ENCODE assay signal across 1 cellular context in genomic region chr5:151758141-151758429, GRCh38.
TF ChIP-seq lines count a peak whose summit lies in the region.

No MANE protein-coding gene starts in this region.

TF ChIP-seq in HepG2, 621 proteins besides CTCF, POLR2A, EP300 and RAD21:
- TF ChIP-seq ZKSCAN8 (CRISPR knock-in tag; IDR thresholded peaks at IDR 0.05; ENCODE audit: borderline replicate concordance) (no peak), ZNF543 (CRISPR knock-in tag; IDR thresholded peaks at IDR 0.05) (no peak), SPEN (CRISPR knock-in tag; IDR thresholded peaks at IDR 0.05; ENCODE audit: low read depth) (no peak), GLI4 (CRISPR knock-in tag; IDR thresholded peaks at IDR 0.05; ENCODE audit: borderline replicate concordance) (0 out of 2 replicates have a peak, but pooled peaks have one; percentile 52), ZSCAN31 (CRISPR knock-in tag; IDR thresholded peaks at IDR 0.05; ENCODE audit: low read depth) (no peak), NAIF1 (CRISPR knock-in tag; IDR thresholded peaks at IDR 0.05; ENCODE audit: borderline replicate concordance) (0 out of 2 replicates have a peak, but pooled peaks have one; percentile 7), ZMAT5 (CRISPR knock-in tag; IDR thresholded peaks at IDR 0.05; ENCODE audit: borderline replicate concordance, low read depth) (no peak), ZNF878 (CRISPR knock-in tag; IDR thresholded peaks at IDR 0.05) (no peak), ATF4 (CRISPR knock-in tag; IDR thresholded peaks at IDR 0.05) (0 out of 4 replicates have a peak, but pooled peaks of 1 of the 2 experiments have one; percentile 27), GATAD2A (CRISPR knock-in tag; IDR thresholded peaks at IDR 0.05) (no peak), NFYC (CRISPR knock-in tag; IDR thresholded peaks at IDR 0.05) (0 out of 2 replicates have a peak, but pooled peaks have one; percentile 5), ZNF569 (CRISPR knock-in tag; IDR thresholded peaks at IDR 0.05; ENCODE audit: borderline replicate concordance) (no peak), KMT2B (CRISPR knock-in tag; IDR thresholded peaks at IDR 0.05) (no peak), RFXANK (CRISPR knock-in tag; IDR thresholded peaks at IDR 0.05) (no peak), ATF1 (CRISPR knock-in tag; IDR thresholded peaks at IDR 0.05) (no peak), ZNF33A (CRISPR knock-in tag; IDR thresholded peaks at IDR 0.05; ENCODE audit: borderline replicate concordance) (no peak), FOXA3 (CRISPR knock-in tag; IDR thresholded peaks at IDR 0.05) (no peak), ARHGAP35 (CRISPR knock-in tag; IDR thresholded peaks at IDR 0.05; ENCODE audit: borderline replicate concordance) (no peak), ELF1 (CRISPR knock-in tag; IDR thresholded peaks at IDR 0.05) (no peak), ZNF230 (CRISPR knock-in tag; IDR thresholded peaks at IDR 0.05) (no peak), SIN3A (IDR thresholded peaks at IDR 0.05; ENCODE audit: borderline replicate concordance, low read depth, low read length) (peak; percentile 25; the same call in 1 of the 2 replicates), ZNF768 (CRISPR knock-in tag; IDR thresholded peaks at IDR 0.05) (0 out of 2 replicates have a peak, but pooled peaks have one; percentile 0), ZSCAN21 (CRISPR knock-in tag; IDR thresholded peaks at IDR 0.05; ENCODE audit: borderline replicate concordance) (no peak), MEF2D (CRISPR knock-in tag; IDR thresholded peaks at IDR 0.05) (no peak), RBM39 (IDR thresholded peaks at IDR 0.05; ENCODE audit: low read depth, low read length, poor library complexity, severe bottlenecking) (no peak), FOXP1 (IDR thresholded peaks at IDR 0.05) (no peak), FOXP1 (CRISPR knock-in tag; IDR thresholded peaks at IDR 0.05) (no peak), RFXAP (CRISPR knock-in tag; IDR thresholded peaks at IDR 0.05; ENCODE audit: borderline replicate concordance) (no peak), KDM5A (IDR thresholded peaks at IDR 0.05; ENCODE audit: borderline replicate concordance, low read length) (peak; percentile 60; the same call in 1 of the 2 replicates), ELF3 (CRISPR knock-in tag; IDR thresholded peaks at IDR 0.05) (no peak), TEAD3 (CRISPR knock-in tag; optimal IDR thresholded peaks at IDR 0.05; ENCODE audit: borderline replicate concordance) (no peak), ZNF235 (CRISPR knock-in tag; IDR thresholded peaks at IDR 0.05; ENCODE audit: borderline replicate concordance) (peak; percentile 39; the same call in 1 of the 2 replicates), BHLHE40 (IDR thresholded peaks at IDR 0.05; ENCODE audit: low read length) (no peak), CREB3 (CRISPR knock-in tag; IDR thresholded peaks at IDR 0.05) (no peak), NR2F1 (CRISPR knock-in tag; IDR thresholded peaks at IDR 0.05) (no peak), PHF21A (CRISPR knock-in tag; IDR thresholded peaks at IDR 0.05) (no peak), ETV5 (CRISPR knock-in tag; IDR thresholded peaks at IDR 0.05; ENCODE audit: borderline replicate concordance) (peak; percentile 9; the same call in 1 of the 2 replicates), THAP7 (CRISPR knock-in tag; IDR thresholded peaks at IDR 0.05) (no peak), ZNF772 (CRISPR knock-in tag; IDR thresholded peaks at IDR 0.05) (no peak), GPN1 (CRISPR knock-in tag; IDR thresholded peaks at IDR 0.05; ENCODE audit: borderline replicate concordance) (no peak), FOSL1 (CRISPR knock-in tag; IDR thresholded peaks at IDR 0.05; ENCODE audit: borderline replicate concordance) (no peak), ERF (CRISPR knock-in tag; IDR thresholded peaks at IDR 0.05) (no peak), SMYD3 (CRISPR knock-in tag; IDR thresholded peaks at IDR 0.05) (no peak), PAF1 (CRISPR knock-in tag; IDR thresholded peaks at IDR 0.05) (no peak), ZNF7 (CRISPR knock-in tag; IDR thresholded peaks at IDR 0.05) (no peak), FOXK2 (IDR thresholded peaks at IDR 0.05) (no peak), HDAC2 (CRISPR knock-in tag; IDR thresholded peaks at IDR 0.05) (peak; percentile 5; the same call in 1 of the 2 replicates), ASH2L (IDR thresholded peaks at IDR 0.05; ENCODE audit: insufficient read length, low read depth, low read length) (no peak), HOXA7 (CRISPR knock-in tag; IDR thresholded peaks at IDR 0.05) (no peak), PCBP1 (IDR thresholded peaks at IDR 0.05; ENCODE audit: borderline replicate concordance, low read depth, low read length) (no peak), ETS1 (CRISPR knock-in tag; IDR thresholded peaks at IDR 0.05) (no peak), ZNF737 (CRISPR knock-in tag; IDR thresholded peaks at IDR 0.05; ENCODE audit: borderline replicate concordance) (no peak), YEATS2 (CRISPR knock-in tag; IDR thresholded peaks at IDR 0.05; ENCODE audit: borderline replicate concordance) (no peak), ZNF460 (CRISPR knock-in tag; IDR thresholded peaks at IDR 0.05; ENCODE audit: borderline replicate concordance) (no peak), ISL2 (CRISPR knock-in tag; IDR thresholded peaks at IDR 0.05) (no peak), AHR (CRISPR knock-in tag; IDR thresholded peaks at IDR 0.05) (0 out of 2 replicates have a peak, but pooled peaks have one; percentile 34), GFI1 (CRISPR knock-in tag; IDR thresholded peaks at IDR 0.05; ENCODE audit: borderline replicate concordance) (no peak), KLF6 (CRISPR knock-in tag; IDR thresholded peaks at IDR 0.05) (no peak), ZNF780A (CRISPR knock-in tag; IDR thresholded peaks at IDR 0.05) (0 out of 2 replicates have a peak, but pooled peaks have one; percentile 64), ZNF333 (CRISPR knock-in tag; IDR thresholded peaks at IDR 0.05; ENCODE audit: borderline replicate concordance) (no peak)
- TF ChIP-seq, protein P1, sequence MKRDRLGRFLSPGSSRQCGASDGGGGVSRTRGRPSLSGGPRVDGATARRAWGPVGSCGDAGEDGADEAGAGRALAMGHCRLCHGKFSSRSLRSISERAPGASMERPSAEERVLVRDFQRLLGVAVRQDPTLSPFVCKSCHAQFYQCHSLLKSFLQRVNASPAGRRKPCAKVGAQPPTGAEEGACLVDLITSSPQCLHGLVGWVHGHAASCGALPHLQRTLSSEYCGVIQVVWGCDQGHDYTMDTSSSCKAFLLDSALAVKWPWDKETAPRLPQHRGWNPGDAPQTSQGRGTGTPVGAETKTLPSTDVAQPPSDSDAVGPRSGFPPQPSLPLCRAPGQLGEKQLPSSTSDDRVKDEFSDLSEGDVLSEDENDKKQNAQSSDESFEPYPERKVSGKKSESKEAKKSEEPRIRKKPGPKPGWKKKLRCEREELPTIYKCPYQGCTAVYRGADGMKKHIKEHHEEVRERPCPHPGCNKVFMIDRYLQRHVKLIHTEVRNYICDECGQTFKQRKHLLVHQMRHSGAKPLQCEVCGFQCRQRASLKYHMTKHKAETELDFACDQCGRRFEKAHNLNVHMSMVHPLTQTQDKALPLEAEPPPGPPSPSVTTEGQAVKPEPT (CRISPR knock-in tag; IDR thresholded peaks at IDR 0.05; ENCODE audit: low read depth): no peak
- TF ChIP-seq, protein P2, sequence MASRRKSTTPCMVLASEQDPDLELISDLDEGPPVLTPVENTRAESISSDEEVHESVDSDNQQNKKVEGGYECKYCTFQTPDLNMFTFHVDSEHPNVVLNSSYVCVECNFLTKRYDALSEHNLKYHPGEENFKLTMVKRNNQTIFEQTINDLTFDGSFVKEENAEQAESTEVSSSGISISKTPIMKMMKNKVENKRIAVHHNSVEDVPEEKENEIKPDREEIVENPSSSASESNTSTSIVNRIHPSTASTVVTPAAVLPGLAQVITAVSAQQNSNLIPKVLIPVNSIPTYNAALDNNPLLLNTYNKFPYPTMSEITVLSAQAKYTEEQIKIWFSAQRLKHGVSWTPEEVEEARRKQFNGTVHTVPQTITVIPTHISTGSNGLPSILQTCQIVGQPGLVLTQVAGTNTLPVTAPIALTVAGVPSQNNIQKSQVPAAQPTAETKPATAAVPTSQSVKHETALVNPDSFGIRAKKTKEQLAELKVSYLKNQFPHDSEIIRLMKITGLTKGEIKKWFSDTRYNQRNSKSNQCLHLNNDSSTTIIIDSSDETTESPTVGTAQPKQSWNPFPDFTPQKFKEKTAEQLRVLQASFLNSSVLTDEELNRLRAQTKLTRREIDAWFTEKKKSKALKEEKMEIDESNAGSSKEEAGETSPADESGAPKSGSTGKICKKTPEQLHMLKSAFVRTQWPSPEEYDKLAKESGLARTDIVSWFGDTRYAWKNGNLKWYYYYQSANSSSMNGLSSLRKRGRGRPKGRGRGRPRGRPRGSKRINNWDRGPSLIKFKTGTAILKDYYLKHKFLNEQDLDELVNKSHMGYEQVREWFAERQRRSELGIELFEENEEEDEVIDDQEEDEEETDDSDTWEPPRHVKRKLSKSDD (CRISPR knock-in tag; IDR thresholded peaks at IDR 0.05; ENCODE audit: low read depth): no peak
- TF ChIP-seq, protein P3, sequence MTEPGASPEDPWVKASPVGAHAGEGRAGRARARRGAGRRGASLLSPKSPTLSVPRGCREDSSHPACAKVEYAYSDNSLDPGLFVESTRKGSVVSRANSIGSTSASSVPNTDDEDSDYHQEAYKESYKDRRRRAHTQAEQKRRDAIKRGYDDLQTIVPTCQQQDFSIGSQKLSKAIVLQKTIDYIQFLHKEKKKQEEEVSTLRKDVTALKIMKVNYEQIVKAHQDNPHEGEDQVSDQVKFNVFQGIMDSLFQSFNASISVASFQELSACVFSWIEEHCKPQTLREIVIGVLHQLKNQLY (CRISPR knock-in tag; IDR thresholded peaks at IDR 0.05): no peak
- TF ChIP-seq, protein P4, sequence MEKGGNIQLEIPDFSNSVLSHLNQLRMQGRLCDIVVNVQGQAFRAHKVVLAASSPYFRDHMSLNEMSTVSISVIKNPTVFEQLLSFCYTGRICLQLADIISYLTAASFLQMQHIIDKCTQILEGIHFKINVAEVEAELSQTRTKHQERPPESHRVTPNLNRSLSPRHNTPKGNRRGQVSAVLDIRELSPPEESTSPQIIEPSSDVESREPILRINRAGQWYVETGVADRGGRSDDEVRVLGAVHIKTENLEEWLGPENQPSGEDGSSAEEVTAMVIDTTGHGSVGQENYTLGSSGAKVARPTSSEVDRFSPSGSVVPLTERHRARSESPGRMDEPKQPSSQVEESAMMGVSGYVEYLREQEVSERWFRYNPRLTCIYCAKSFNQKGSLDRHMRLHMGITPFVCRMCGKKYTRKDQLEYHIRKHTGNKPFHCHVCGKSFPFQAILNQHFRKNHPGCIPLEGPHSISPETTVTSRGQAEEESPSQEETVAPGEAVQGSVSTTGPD (CRISPR knock-in tag; IDR thresholded peaks at IDR 0.05): 0 out of 2 replicates have a peak, but pooled peaks have one; percentile 53
- TF ChIP-seq, protein P5, sequence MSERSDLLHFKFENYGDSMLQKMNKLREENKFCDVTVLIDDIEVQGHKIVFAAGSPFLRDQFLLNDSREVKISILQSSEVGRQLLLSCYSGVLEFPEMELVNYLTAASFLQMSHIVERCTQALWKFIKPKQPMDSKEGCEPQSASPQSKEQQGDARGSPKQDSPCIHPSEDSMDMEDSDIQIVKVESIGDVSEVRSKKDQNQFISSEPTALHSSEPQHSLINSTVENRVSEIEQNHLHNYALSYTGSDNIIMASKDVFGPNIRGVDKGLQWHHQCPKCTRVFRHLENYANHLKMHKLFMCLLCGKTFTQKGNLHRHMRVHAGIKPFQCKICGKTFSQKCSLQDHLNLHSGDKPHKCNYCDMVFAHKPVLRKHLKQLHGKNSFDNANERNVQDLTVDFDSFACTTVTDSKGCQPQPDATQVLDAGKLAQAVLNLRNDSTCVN (CRISPR knock-in tag; IDR thresholded peaks at IDR 0.05; ENCODE audit: borderline replicate concordance): no peak
